In the genomic region with DNA sequence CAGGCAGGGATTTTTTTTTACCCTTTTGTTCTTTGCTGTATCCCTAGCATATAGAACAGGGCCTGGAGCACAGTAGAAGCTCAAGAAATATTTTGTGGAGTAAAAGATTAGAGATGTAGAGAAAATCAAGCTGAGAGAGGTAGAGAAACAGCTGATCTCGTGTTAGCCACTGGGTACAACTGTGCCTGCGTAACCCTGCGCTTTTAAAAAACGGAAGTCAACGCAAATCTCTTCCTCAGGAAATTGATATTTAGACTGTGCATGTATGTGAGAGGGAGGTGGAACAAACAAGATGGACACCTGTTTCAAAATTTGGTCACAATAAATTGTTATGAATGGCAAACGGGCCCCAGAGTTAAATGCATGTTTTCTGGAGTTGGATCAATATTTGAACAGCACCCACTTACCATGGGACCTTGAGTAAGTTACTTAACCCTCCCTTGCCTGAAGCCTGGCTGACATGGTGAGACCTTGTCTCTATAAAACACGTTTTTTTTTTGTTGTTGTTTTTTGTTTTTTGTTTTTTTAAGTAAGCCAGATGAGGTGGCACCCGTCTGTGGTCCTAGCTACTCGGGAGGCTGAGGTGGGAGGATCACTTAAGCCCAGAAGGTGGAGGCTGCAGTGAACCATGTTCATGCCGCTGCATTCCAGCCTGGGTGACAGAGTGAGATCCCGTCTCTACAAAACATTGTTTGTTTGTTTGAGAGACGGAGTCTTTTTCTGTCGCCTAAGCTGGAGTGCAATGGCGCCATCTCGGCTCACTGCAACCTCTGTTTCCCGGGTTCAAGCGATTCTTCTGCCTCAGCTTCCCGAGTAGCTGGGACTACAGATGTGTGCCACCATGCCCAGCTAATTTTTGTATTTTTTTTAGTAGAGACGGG, we compare ENCODE assay signal across 1 cellular context.
TF ChIP-seq lines count a peak whose summit lies in the region.

No MANE protein-coding gene starts in this region.

TF ChIP-seq in K562, 482 proteins besides CTCF, POLR2A, EP300 and RAD21:
- TF ChIP-seq, protein P1, sequence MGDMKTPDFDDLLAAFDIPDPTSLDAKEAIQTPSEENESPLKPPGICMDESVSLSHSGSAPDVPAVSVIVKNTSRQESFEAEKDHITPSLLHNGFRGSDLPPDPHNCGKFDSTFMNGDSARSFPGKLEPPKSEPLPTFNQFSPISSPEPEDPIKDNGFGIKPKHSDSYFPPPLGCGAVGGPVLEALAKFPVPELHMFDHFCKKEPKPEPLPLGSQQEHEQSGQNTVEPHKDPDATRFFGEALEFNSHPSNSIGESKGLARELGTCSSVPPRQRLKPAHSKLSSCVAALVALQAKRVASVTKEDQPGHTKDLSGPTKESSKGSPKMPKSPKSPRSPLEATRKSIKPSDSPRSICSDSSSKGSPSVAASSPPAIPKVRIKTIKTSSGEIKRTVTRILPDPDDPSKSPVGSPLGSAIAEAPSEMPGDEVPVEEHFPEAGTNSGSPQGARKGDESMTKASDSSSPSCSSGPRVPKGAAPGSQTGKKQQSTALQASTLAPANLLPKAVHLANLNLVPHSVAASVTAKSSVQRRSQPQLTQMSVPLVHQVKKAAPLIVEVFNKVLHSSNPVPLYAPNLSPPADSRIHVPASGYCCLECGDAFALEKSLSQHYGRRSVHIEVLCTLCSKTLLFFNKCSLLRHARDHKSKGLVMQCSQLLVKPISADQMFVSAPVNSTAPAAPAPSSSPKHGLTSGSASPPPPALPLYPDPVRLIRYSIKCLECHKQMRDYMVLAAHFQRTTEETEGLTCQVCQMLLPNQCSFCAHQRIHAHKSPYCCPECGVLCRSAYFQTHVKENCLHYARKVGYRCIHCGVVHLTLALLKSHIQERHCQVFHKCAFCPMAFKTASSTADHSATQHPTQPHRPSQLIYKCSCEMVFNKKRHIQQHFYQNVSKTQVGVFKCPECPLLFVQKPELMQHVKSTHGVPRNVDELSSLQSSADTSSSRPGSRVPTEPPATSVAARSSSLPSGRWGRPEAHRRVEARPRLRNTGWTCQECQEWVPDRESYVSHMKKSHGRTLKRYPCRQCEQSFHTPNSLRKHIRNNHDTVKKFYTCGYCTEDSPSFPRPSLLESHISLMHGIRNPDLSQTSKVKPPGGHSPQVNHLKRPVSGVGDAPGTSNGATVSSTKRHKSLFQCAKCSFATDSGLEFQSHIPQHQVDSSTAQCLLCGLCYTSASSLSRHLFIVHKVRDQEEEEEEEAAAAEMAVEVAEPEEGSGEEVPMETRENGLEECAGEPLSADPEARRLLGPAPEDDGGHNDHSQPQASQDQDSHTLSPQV (IDR thresholded peaks at IDR 0.05) = no peak
- TF ChIP-seq FOXA1 (IDR thresholded peaks at IDR 0.05; ENCODE audit: borderline replicate concordance) = no peak
- TF ChIP-seq SP2 (IDR thresholded peaks at IDR 0.05; ENCODE audit: extremely low read depth, low read depth, low read length, poor library complexity, severe bottlenecking) = no peak
- no peak for TF ChIP-seq TRIM28 (IDR thresholded peaks at IDR 0.05)
- TF ChIP-seq ZNF444 (CRISPR knock-in tag; IDR thresholded peaks at IDR 0.05) = no peak
- TF ChIP-seq SIN3A (IDR thresholded peaks at IDR 0.05; ENCODE audit: borderline replicate concordance in 2 of 2, control insufficient read depth in 1 of 2, low read depth in 2 of 2, low read length in 2 of 2) = no peak
- TF ChIP-seq NONO (IDR thresholded peaks at IDR 0.05; ENCODE audit: low read depth in 2 of 2, low read length in 1 of 2) = no peak
- TF ChIP-seq, protein P2, sequence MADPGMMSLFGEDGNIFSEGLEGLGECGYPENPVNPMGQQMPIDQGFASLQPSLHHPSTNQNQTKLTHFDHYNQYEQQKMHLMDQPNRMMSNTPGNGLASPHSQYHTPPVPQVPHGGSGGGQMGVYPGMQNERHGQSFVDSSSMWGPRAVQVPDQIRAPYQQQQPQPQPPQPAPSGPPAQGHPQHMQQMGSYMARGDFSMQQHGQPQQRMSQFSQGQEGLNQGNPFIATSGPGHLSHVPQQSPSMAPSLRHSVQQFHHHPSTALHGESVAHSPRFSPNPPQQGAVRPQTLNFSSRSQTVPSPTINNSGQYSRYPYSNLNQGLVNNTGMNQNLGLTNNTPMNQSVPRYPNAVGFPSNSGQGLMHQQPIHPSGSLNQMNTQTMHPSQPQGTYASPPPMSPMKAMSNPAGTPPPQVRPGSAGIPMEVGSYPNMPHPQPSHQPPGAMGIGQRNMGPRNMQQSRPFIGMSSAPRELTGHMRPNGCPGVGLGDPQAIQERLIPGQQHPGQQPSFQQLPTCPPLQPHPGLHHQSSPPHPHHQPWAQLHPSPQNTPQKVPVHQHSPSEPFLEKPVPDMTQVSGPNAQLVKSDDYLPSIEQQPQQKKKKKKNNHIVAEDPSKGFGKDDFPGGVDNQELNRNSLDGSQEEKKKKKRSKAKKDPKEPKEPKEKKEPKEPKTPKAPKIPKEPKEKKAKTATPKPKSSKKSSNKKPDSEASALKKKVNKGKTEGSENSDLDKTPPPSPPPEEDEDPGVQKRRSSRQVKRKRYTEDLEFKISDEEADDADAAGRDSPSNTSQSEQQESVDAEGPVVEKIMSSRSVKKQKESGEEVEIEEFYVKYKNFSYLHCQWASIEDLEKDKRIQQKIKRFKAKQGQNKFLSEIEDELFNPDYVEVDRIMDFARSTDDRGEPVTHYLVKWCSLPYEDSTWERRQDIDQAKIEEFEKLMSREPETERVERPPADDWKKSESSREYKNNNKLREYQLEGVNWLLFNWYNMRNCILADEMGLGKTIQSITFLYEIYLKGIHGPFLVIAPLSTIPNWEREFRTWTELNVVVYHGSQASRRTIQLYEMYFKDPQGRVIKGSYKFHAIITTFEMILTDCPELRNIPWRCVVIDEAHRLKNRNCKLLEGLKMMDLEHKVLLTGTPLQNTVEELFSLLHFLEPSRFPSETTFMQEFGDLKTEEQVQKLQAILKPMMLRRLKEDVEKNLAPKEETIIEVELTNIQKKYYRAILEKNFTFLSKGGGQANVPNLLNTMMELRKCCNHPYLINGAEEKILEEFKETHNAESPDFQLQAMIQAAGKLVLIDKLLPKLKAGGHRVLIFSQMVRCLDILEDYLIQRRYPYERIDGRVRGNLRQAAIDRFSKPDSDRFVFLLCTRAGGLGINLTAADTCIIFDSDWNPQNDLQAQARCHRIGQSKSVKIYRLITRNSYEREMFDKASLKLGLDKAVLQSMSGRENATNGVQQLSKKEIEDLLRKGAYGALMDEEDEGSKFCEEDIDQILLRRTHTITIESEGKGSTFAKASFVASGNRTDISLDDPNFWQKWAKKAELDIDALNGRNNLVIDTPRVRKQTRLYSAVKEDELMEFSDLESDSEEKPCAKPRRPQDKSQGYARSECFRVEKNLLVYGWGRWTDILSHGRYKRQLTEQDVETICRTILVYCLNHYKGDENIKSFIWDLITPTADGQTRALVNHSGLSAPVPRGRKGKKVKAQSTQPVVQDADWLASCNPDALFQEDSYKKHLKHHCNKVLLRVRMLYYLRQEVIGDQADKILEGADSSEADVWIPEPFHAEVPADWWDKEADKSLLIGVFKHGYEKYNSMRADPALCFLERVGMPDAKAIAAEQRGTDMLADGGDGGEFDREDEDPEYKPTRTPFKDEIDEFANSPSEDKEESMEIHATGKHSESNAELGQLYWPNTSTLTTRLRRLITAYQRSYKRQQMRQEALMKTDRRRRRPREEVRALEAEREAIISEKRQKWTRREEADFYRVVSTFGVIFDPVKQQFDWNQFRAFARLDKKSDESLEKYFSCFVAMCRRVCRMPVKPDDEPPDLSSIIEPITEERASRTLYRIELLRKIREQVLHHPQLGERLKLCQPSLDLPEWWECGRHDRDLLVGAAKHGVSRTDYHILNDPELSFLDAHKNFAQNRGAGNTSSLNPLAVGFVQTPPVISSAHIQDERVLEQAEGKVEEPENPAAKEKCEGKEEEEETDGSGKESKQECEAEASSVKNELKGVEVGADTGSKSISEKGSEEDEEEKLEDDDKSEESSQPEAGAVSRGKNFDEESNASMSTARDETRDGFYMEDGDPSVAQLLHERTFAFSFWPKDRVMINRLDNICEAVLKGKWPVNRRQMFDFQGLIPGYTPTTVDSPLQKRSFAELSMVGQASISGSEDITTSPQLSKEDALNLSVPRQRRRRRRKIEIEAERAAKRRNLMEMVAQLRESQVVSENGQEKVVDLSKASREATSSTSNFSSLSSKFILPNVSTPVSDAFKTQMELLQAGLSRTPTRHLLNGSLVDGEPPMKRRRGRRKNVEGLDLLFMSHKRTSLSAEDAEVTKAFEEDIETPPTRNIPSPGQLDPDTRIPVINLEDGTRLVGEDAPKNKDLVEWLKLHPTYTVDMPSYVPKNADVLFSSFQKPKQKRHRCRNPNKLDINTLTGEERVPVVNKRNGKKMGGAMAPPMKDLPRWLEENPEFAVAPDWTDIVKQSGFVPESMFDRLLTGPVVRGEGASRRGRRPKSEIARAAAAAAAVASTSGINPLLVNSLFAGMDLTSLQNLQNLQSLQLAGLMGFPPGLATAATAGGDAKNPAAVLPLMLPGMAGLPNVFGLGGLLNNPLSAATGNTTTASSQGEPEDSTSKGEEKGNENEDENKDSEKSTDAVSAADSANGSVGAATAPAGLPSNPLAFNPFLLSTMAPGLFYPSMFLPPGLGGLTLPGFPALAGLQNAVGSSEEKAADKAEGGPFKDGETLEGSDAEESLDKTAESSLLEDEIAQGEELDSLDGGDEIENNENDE (IDR thresholded peaks at IDR 0.05; ENCODE audit: low read depth, low read length) = no peak
- no peak for TF ChIP-seq EZH2 (IDR thresholded peaks at IDR 0.05; ENCODE audit: borderline replicate concordance, low read depth, low read length)
- TF ChIP-seq TCF7 (IDR thresholded peaks at IDR 0.05; ENCODE audit: borderline replicate concordance) = no peak
- TF ChIP-seq, protein P3, sequence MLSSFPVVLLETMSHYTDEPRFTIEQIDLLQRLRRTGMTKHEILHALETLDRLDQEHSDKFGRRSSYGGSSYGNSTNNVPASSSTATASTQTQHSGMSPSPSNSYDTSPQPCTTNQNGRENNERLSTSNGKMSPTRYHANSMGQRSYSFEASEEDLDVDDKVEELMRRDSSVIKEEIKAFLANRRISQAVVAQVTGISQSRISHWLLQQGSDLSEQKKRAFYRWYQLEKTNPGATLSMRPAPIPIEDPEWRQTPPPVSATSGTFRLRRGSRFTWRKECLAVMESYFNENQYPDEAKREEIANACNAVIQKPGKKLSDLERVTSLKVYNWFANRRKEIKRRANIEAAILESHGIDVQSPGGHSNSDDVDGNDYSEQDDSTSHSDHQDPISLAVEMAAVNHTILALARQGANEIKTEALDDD (IDR thresholded peaks at IDR 0.05) = no peak
- TF ChIP-seq, protein P4, sequence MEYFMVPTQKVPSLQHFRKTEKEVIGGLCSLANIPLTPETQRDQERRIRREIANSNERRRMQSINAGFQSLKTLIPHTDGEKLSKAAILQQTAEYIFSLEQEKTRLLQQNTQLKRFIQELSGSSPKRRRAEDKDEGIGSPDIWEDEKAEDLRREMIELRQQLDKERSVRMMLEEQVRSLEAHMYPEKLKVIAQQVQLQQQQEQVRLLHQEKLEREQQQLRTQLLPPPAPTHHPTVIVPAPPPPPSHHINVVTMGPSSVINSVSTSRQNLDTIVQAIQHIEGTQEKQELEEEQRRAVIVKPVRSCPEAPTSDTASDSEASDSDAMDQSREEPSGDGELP (CRISPR knock-in tag; IDR thresholded peaks at IDR 0.05; ENCODE audit: borderline replicate concordance) = no peak
- no peak for TF ChIP-seq ZBED1 (IDR thresholded peaks at IDR 0.05)
- no peak for TF ChIP-seq SMARCB1 (IDR thresholded peaks at IDR 0.05; ENCODE audit: insufficient read length, low read depth)
